10 cellular contexts compared by ENCODE assay signal in the genomic region with DNA sequence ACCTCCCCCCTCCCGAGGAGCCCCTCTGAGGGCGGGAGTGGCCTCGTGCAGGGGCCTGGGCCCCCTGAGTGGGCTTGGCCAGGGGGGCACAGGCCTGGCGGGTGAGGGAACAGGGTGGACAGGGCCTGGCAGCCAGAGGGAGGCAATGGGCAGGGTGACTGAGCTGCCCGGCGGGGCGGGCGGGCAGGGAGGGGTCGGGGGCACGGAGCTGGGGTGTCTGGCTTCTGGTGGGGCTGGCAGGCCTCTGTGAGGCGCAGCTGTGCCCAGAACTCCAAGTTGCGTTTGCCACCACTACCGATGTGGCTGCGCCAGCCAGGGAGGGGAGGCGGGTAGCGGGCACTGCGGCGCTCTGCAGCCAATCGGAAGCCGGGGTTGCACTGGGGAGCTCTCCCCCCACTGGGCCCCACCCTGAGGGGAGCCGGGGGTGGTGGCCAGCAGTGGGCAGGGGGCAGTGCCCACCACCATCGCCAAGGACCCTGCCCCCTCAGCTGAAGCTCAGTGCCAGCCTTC. TPM values are rescaled to one million over a fixed set of nuclear protein-coding genes. Genes with fewer than 3 reads are reported as not detected.
DNase-seq lines count a peak whose midpoint lies in the region; ATAC-seq, FAIRE-seq and TF ChIP-seq lines count a peak whose summit lies in the region.
"Had no signal": no experiment of that assay in that cellular context is flagged by ENCODE, and none has a peak within 500 bp of the region (broad histone marks: within the 10 kb centered on the region; RNA-seq: fewer than 3 reads in every experiment).

No MANE protein-coding gene starts in this region.

- ATAC-seq in body of pancreas, result peak; percentile 36
- no peak for ATAC-seq in GM19035 (IDR thresholded peaks at IDR 0.05; ENCODE audit: unreplicated experiment)
- ATAC-seq in GM19463 (IDR thresholded peaks at IDR 0.05; ENCODE audit: unreplicated experiment), result no peak

- H2AFZ ChIP-seq in keratinocyte (ENCODE audit: control insufficient read depth, low read length), result no peak overlapping the region

- H3K9ac ChIP-seq in keratinocyte (ENCODE audit: control insufficient read depth, extremely low read depth, insufficient read depth, low read length) (peak overlapping the region; percentile 73), skeletal muscle satellite cell (ENCODE audit: low read depth, low read length) (peak overlapping the region; percentile 74)

- no peak for DNase-seq in BJ (ENCODE audit: low read depth)
- peak in 2 of 4 donors; percentile 31 to 45 for DNase-seq in body of pancreas
- DNase-seq in keratinocyte (ENCODE audit: low read depth, low spot score), result no peak
- no peak for DNase-seq in lower leg skin (ENCODE audit: low spot score in 2 of 2)
- DNase-seq in NCI-H345 (lab: John Stamatoyannopoulos, UW), result no peak
- DNase-seq: effector memory CD4-positive, alpha-beta T cell; NCI-H187 treated with DMSO at 0.1 percent for 48 hours had no signal

- H3K9me3 ChIP-seq in body of pancreas, result no peaks in the 10 kb centered on the region
- no peaks in the 10 kb centered on the region for H3K9me3 ChIP-seq in keratinocyte (ENCODE audit: control insufficient read depth, low read depth, low read length)
- H3K9me3 ChIP-seq in skeletal muscle satellite cell (replicated peaks; ENCODE audit: low read length), result no peaks in the 10 kb centered on the region

- dilution Hi-C loops in keratinocyte (cut with MboI; ENCODE audit: extremely low pct_ligation_motif_present, low sequenced_read_pairs), result no loop called here

- TF ChIP-seq POLR2A in body of pancreas (IDR thresholded peaks at IDR 0.05) (no peak), lower leg skin (IDR thresholded peaks at IDR 0.05) (no peak)

- H3K36me3 ChIP-seq in BJ (ENCODE audit: control insufficient read depth, insufficient read depth, low read length) (peaks cover 6% of the 10 kb centered on the region), body of pancreas (replicated peaks in 1 of 2; ENCODE audit: insufficient read depth in 1 of 2, low read depth in 2 of 2) (peaks cover 0 to 3% of the 10 kb centered on the region in 2 donors), keratinocyte (ENCODE audit: control insufficient read depth in 2 of 2, extremely low read depth in 1 of 2, insufficient read depth in 2 of 2, low read length in 2 of 2) (peaks cover 0 to 9% of the 10 kb centered on the region in 2 experiments), skeletal muscle satellite cell (ENCODE audit: insufficient read depth, low read length) (peaks cover 10% of the 10 kb centered on the region)

- H3K79me2 ChIP-seq in keratinocyte (ENCODE audit: control insufficient read depth, insufficient read depth, low read length), result peaks cover 70% of the 10 kb centered on the region

- H3K27ac ChIP-seq in body of pancreas, result peak overlapping the region; percentile 69 to 80 (median 79)
- no peak overlapping the region for H3K27ac ChIP-seq in keratinocyte (ENCODE audit: control insufficient read depth, insufficient read depth, low read length)

- H4K20me1 ChIP-seq in keratinocyte (ENCODE audit: control insufficient read depth, extremely low read depth, insufficient read depth, low read length), result no peaks in the 10 kb centered on the region

- H3K4me1 ChIP-seq in body of pancreas (peaks cover 46% of the 10 kb centered on the region), keratinocyte (ENCODE audit: control insufficient read depth, extremely low read depth, insufficient read depth, low read length) (peaks cover 74% of the 10 kb centered on the region), skeletal muscle satellite cell (ENCODE audit: control insufficient read depth, insufficient read depth, low read length) (peaks cover 63% of the 10 kb centered on the region)

- H3K4me3 ChIP-seq in BJ (ENCODE audit: low read depth, low read length) (no peak overlapping the region), body of pancreas (no peak overlapping the region), keratinocyte (ENCODE audit: control insufficient read depth in 2 of 3, extremely low read depth in 1 of 3, insufficient read depth in 2 of 3, low read depth in 1 of 3, low read length in 3 of 3) (no peak overlapping the region), skeletal muscle satellite cell (ENCODE audit: low read length) (peak overlapping the region; percentile 29), lower leg skin (ENCODE audit: low read depth, poor library complexity, severe bottlenecking) (no peak overlapping the region)

- TF ChIP-seq CTCF in BJ (IDR thresholded peaks at IDR 0.05; ENCODE audit: insufficient read depth, low read depth, low read length) (0 out of 2 replicates have a peak, but pooled peaks have one; percentile 4), body of pancreas (IDR thresholded peaks at IDR 0.05) (no peak), keratinocyte (optimal IDR thresholded peaks at IDR 0.05 in 1 of 3, IDR thresholded peaks at IDR 0.05 in 1 of 3, conservative IDR thresholded peaks at IDR 0.05 in 1 of 3; ENCODE audit: extremely low read depth in 1 of 3, insufficient read depth in 2 of 3, low read length in 3 of 3) (no peak), lower leg skin (IDR thresholded peaks at IDR 0.05) (no peak)

- H3K9me1 ChIP-seq in keratinocyte (ENCODE audit: control insufficient read depth, extremely low read depth, insufficient read depth, low read length), result no peaks in the 10 kb centered on the region

- intact Hi-C loops in body of pancreas (cut with DNase I), result no loop called here
- intact Hi-C loops in lower leg skin (cut with DNase I; ENCODE audit: low total_unique reads), result no loop called here

- CTCF ChIA-PET in BJ (lab: Yijun Ruan, JAX), result interaction anchor here (0.6 to 5.4 kb wide), 3 partner anchors 19 to 465 kb away, joined by 3 to 23 read pairs (median 3); no protein-coding TSS in a partner anchor

- peak overlapping the region; percentile 76 for H3K4me2 ChIP-seq in keratinocyte (ENCODE audit: control insufficient read depth, extremely low read depth, insufficient read depth, low read depth, low read length)
- peak overlapping the region; percentile 77 for H3K4me2 ChIP-seq in skeletal muscle satellite cell (ENCODE audit: low read length)

- POLR2A ChIA-PET in BJ (lab: Charles Lee), result no interaction called here

- no peaks in the 10 kb centered on the region for H3K27me3 ChIP-seq in BJ (ENCODE audit: control insufficient read depth, insufficient read depth, low read length)
- no peaks in the 10 kb centered on the region for H3K27me3 ChIP-seq in body of pancreas
- no peaks in the 10 kb centered on the region for H3K27me3 ChIP-seq in keratinocyte (ENCODE audit: control insufficient read depth, extremely low read depth, insufficient read depth, low read length)
- H3K27me3 ChIP-seq in skeletal muscle satellite cell (ENCODE audit: control insufficient read depth, insufficient read depth, low read length), result no peaks in the 10 kb centered on the region

- 56 to 78% methylated on average over 13 to 19 of the region's 22 CpGs for WGBS in body of pancreas, 2 donors
- WGBS in lower leg skin, 2 donors, result 20 to 33% methylated on average over 10 to 15 of the region's 22 CpGs

- FAIRE-seq in keratinocyte (lab: Jason Lieb, UNC), result no peak

RNA-seq across cellular contexts. Expression of a gene that starts 7.2 kb away (rescaled TPM):
- polyA plus RNA-seq in BJ (2011; rRNA removed), result 12.8 and 29.4 TPM in 2 replicates
- polyA minus RNA-seq in BJ (2011; rRNA and poly(A)+ RNA removed), result 20.1 and 44.5 TPM in 2 replicates
- 10 to 100 TPM; 16.9 to 26.7 TPM for total RNA-seq in body of pancreas
- 3.1 to 21.4 TPM (median 5.2 TPM) in 3 replicates for polyA plus RNA-seq in keratinocyte
- polyA plus RNA-seq in keratinocyte (2011; ENCODE audit: low read depth), result 13.1 TPM
- 8.8 and 19.1 TPM in 2 replicates for polyA plus RNA-seq in keratinocyte (2011; cell fraction: cytosol; rRNA removed)
- polyA plus RNA-seq in keratinocyte (2011; cell fraction: nucleus; rRNA removed), result 16.8 and 22.7 TPM in 2 replicates
- 11.9 and 50.9 TPM in 2 replicates for polyA plus RNA-seq in keratinocyte (2012; ENCODE audit: low replicate concordance)
- polyA minus RNA-seq in keratinocyte, result 8.7 to 101 TPM (median 9.2 TPM) in 3 replicates
- 22.1 TPM for polyA minus RNA-seq in keratinocyte (2011; cell fraction: cytosol; rRNA and poly(A)+ RNA removed)
- 9.8 and 16.2 TPM in 2 replicates for polyA minus RNA-seq in keratinocyte (2011; cell fraction: nucleus; rRNA and poly(A)+ RNA removed)
- total RNA-seq in skeletal muscle satellite cell (2012; rRNA removed), result 41.6 and 60.9 TPM in 2 replicates
- total RNA-seq in lower leg skin, result 100 to 1,000 TPM; 119 to 177 (median 136) TPM

RNA-seq across cellular contexts. Expression of a gene that starts 33.1 kb away (rescaled TPM):
- not detected in 2 replicates for polyA plus RNA-seq in BJ (2011; rRNA removed)
- polyA minus RNA-seq in BJ (2011; rRNA and poly(A)+ RNA removed), result 0.15 TPM in 1 of 2 replicates, not detected in the other
- not detected for total RNA-seq in body of pancreas
- polyA plus RNA-seq in keratinocyte, result 0.09 TPM in 1 of 3 replicates, not detected in the others
- not detected for polyA plus RNA-seq in keratinocyte (2011; ENCODE audit: low read depth)
- not detected in 2 replicates for polyA plus RNA-seq in keratinocyte (2011; cell fraction: cytosol; rRNA removed)
- 0.06 and 0.08 TPM in 2 replicates for polyA plus RNA-seq in keratinocyte (2011; cell fraction: nucleus; rRNA removed)
- 0.06 TPM in 1 of 2 replicates, not detected in the other for polyA plus RNA-seq in keratinocyte (2012; ENCODE audit: low replicate concordance)
- polyA minus RNA-seq in keratinocyte, result not detected in 3 replicates
- not detected for polyA minus RNA-seq in keratinocyte (2011; cell fraction: cytosol; rRNA and poly(A)+ RNA removed)
- not detected in 2 replicates for polyA minus RNA-seq in keratinocyte (2011; cell fraction: nucleus; rRNA and poly(A)+ RNA removed)
- total RNA-seq in skeletal muscle satellite cell (2012; rRNA removed), result not detected in 2 replicates
- under 1 TPM in 1 of 4 donors, not detected in 3; 0.32 TPM for total RNA-seq in lower leg skin

RNA-seq across cellular contexts. Expression of a gene that starts 45.4 kb away (rescaled TPM):
- 45.0 and 45.5 TPM in 2 replicates for polyA plus RNA-seq in BJ (2011; rRNA removed)
- 4.6 and 6.2 TPM in 2 replicates for polyA minus RNA-seq in BJ (2011; rRNA and poly(A)+ RNA removed)
- total RNA-seq in body of pancreas, result 10 to 100 TPM; 31.3 to 42.0 TPM
- polyA plus RNA-seq in keratinocyte, result 27.8 to 38.4 TPM (median 35.5 TPM) in 3 replicates
- 22.7 TPM for polyA plus RNA-seq in keratinocyte (2011; ENCODE audit: low read depth)
- 10.8 and 29.0 TPM in 2 replicates for polyA plus RNA-seq in keratinocyte (2011; cell fraction: cytosol; rRNA removed)
- 9.8 and 10.6 TPM in 2 replicates for polyA plus RNA-seq in keratinocyte (2011; cell fraction: nucleus; rRNA removed)
- polyA plus RNA-seq in keratinocyte (2012; ENCODE audit: low replicate concordance), result 18.1 and 56.9 TPM in 2 replicates
- 4.4 to 9.0 TPM (median 4.6 TPM) in 3 replicates for polyA minus RNA-seq in keratinocyte
- 43.2 TPM for polyA minus RNA-seq in keratinocyte (2011; cell fraction: cytosol; rRNA and poly(A)+ RNA removed)
- 2.9 and 3.7 TPM in 2 replicates for polyA minus RNA-seq in keratinocyte (2011; cell fraction: nucleus; rRNA and poly(A)+ RNA removed)
- 21.3 and 26.4 TPM in 2 replicates for total RNA-seq in skeletal muscle satellite cell (2012; rRNA removed)
- 10 to 100 TPM; 21.8 to 42.3 (median 29.7) TPM for total RNA-seq in lower leg skin

RNA-seq across cellular contexts. Expression of a gene that starts 56.8 kb away (rescaled TPM):
- polyA plus RNA-seq in BJ (2011; rRNA removed) (49.2 and 75.1 TPM in 2 replicates), keratinocyte (20.3 to 63.3 TPM (median 23.7 TPM) in 3 replicates)
- polyA minus RNA-seq in BJ (2011; rRNA and poly(A)+ RNA removed), result 55.8 and 63.1 TPM in 2 replicates
- total RNA-seq in body of pancreas (10 to 100 TPM; 53.7 to 94.6 TPM), lower leg skin (100 to 1,000 TPM; 101 to 128 (median 105) TPM)
- 51.3 TPM for polyA plus RNA-seq in keratinocyte (2011; ENCODE audit: low read depth)
- 31.9 and 74.2 TPM in 2 replicates for polyA plus RNA-seq in keratinocyte (2011; cell fraction: cytosol; rRNA removed)
- 31.8 and 38.2 TPM in 2 replicates for polyA plus RNA-seq in keratinocyte (2011; cell fraction: nucleus; rRNA removed)
- 106 and 107 TPM in 2 replicates for polyA plus RNA-seq in keratinocyte (2012; ENCODE audit: low replicate concordance)
- polyA minus RNA-seq in keratinocyte, result 24.7 to 169 TPM (median 25.4 TPM) in 3 replicates
- 84.4 TPM for polyA minus RNA-seq in keratinocyte (2011; cell fraction: cytosol; rRNA and poly(A)+ RNA removed)
- 13.9 and 16.0 TPM in 2 replicates for polyA minus RNA-seq in keratinocyte (2011; cell fraction: nucleus; rRNA and poly(A)+ RNA removed)
- 95.3 and 119 TPM in 2 replicates for total RNA-seq in skeletal muscle satellite cell (2012; rRNA removed)

Comparison
In these comparisons a context has a peak if more than half of its experiments do, and no peak if none do; other contexts are left out.
1. RNA of a gene that starts 7.2 kb away (total RNA-seq): 119 to 177 TPM in lower leg skin; 16.9 to 26.7 TPM in body of pancreas; every median in the first group is over 4 times any median in the second.